Comparison of ENCODE assay signal across 1 cellular context in genomic region chr15:57320543-57321220, GRCh38.
TF ChIP-seq lines count a peak whose summit lies in the region.

No MANE protein-coding gene starts in this region.

TF ChIP-seq in K562, 482 proteins besides CTCF, POLR2A, EP300 and RAD21 (continued from another document and continues in another):
- no peak for TF ChIP-seq YY1 (IDR thresholded peaks at IDR 0.05; ENCODE audit: borderline replicate concordance in 1 of 3, control insufficient read depth in 1 of 3, extremely low read depth in 1 of 3, insufficient read depth in 3 of 3, insufficient read length in 1 of 3, insufficient replicate concordance in 2 of 3, low read depth in 1 of 3, low read length in 2 of 3)
- peak; percentile 77 for TF ChIP-seq FOSL1 (tag; conservative IDR thresholded peaks at IDR 0.05)
- no peak for TF ChIP-seq GTF3C2 (IDR thresholded peaks at IDR 0.05; ENCODE audit: borderline replicate concordance, extremely low read depth, insufficient read length)
- TF ChIP-seq FOXJ2 (tag; IDR thresholded peaks at IDR 0.05) = no peak
- TF ChIP-seq GATAD2B (IDR thresholded peaks at IDR 0.05; ENCODE audit: borderline replicate concordance) = no peak
- no peak for TF ChIP-seq THAP12 (CRISPR knock-in tag; IDR thresholded peaks at IDR 0.05)
- no peak for TF ChIP-seq ZNF764 (CRISPR knock-in tag; IDR thresholded peaks at IDR 0.05; ENCODE audit: low read depth)
- no peak for TF ChIP-seq ZNF253 (CRISPR knock-in tag; conservative IDR thresholded peaks at IDR 0.05)
- TF ChIP-seq ZFP91 (CRISPR knock-in tag; IDR thresholded peaks at IDR 0.05) = no peak
- no peak for TF ChIP-seq ZNF165 (CRISPR knock-in tag; IDR thresholded peaks at IDR 0.05; ENCODE audit: borderline replicate concordance)
- TF ChIP-seq ASH1L (IDR thresholded peaks at IDR 0.05; ENCODE audit: borderline replicate concordance, low read depth, partially characterized antibody) = no peak
- 0 out of 2 replicates have a peak, but pooled peaks have one; percentile 53 for TF ChIP-seq ZNF197 (CRISPR knock-in tag; IDR thresholded peaks at IDR 0.05; ENCODE audit: low read depth)
- TF ChIP-seq HES1 (IDR thresholded peaks at IDR 0.05; ENCODE audit: low read depth) = no peak
- no peak for TF ChIP-seq ZBTB26 (CRISPR knock-in tag; IDR thresholded peaks at IDR 0.05)
- TF ChIP-seq POLR3G (IDR thresholded peaks at IDR 0.05; ENCODE audit: extremely low read depth, insufficient read length, insufficient replicate concordance) = no peak
- TF ChIP-seq SOX6 (IDR thresholded peaks at IDR 0.05) = no peak; the same call in 1 of the 2 replicates
- no peak for TF ChIP-seq NCOA4 (IDR thresholded peaks at IDR 0.05; ENCODE audit: partially characterized antibody)
- TF ChIP-seq SNAPC5 (CRISPR knock-in tag; IDR thresholded peaks at IDR 0.05) = no peak
- TF ChIP-seq YBX1 (IDR thresholded peaks at IDR 0.05) = no peak
- no peak for TF ChIP-seq SNRNP70 (optimal IDR thresholded peaks at IDR 0.05; ENCODE audit: low read depth, low read length)
- TF ChIP-seq TSC22D4 (tag; IDR thresholded peaks at IDR 0.05) = no peak
- TF ChIP-seq SLC30A9 (CRISPR knock-in tag; IDR thresholded peaks at IDR 0.05) = no peak
- TF ChIP-seq CREBBP (IDR thresholded peaks at IDR 0.05; ENCODE audit: low read depth, low read length) = no peak
- no peak for TF ChIP-seq MNT (conservative IDR thresholded peaks at IDR 0.05)
- no peak for TF ChIP-seq ZEB2 (IDR thresholded peaks at IDR 0.05)
- TF ChIP-seq SMAD2 (IDR thresholded peaks at IDR 0.05; ENCODE audit: low read depth, low read length) = no peak
- TF ChIP-seq DEAF1 (CRISPR knock-in tag; IDR thresholded peaks at IDR 0.05) = no peak
- TF ChIP-seq ZNF699 (CRISPR knock-in tag; IDR thresholded peaks at IDR 0.05; ENCODE audit: insufficient replicate concordance) = no peak
- peak; percentile 32; the same call in 1 of the 2 replicates for TF ChIP-seq JUND (IDR thresholded peaks at IDR 0.05; ENCODE audit: borderline replicate concordance, low read depth, low read length)
- peak; percentile 21; the same call in 1 of the 3 replicates for TF ChIP-seq JUND (tag; IDR thresholded peaks at IDR 0.05; ENCODE audit: borderline replicate concordance, low read depth, low read length)
- no peak for TF ChIP-seq ZFP1 (CRISPR knock-in tag; IDR thresholded peaks at IDR 0.05)
- no peak for TF ChIP-seq PHB2 (IDR thresholded peaks at IDR 0.05; ENCODE audit: low read depth)
- TF ChIP-seq REST (CRISPR knock-in tag; IDR thresholded peaks at IDR 0.05; ENCODE audit: low read depth) = no peak
- no peak for TF ChIP-seq ZNF146 (CRISPR knock-in tag; IDR thresholded peaks at IDR 0.05; ENCODE audit: unreplicated experiment)
- no peak for TF ChIP-seq NELFE (IDR thresholded peaks at IDR 0.05; ENCODE audit: insufficient read depth, insufficient read length)
- no peak for TF ChIP-seq ZNF584 (CRISPR knock-in tag; IDR thresholded peaks at IDR 0.05; ENCODE audit: low read depth)
- no peak for TF ChIP-seq ARID2 (IDR thresholded peaks at IDR 0.05)
- TF ChIP-seq MED1 (CRISPR knock-in tag; IDR thresholded peaks at IDR 0.05; ENCODE audit: borderline replicate concordance) = no peak
- TF ChIP-seq RFX5 (IDR thresholded peaks at IDR 0.05; ENCODE audit: low read depth, low read length) = no peak
- no peak for TF ChIP-seq ERF (CRISPR knock-in tag; IDR thresholded peaks at IDR 0.05)
- no peak for TF ChIP-seq TCF3 (CRISPR knock-in tag; IDR thresholded peaks at IDR 0.05)
- 0 out of 2 replicates have a peak, but pooled peaks have one; percentile 16 for TF ChIP-seq CTBP1 (IDR thresholded peaks at IDR 0.05; ENCODE audit: borderline replicate concordance)
- TF ChIP-seq GTF2A2 (tag; IDR thresholded peaks at IDR 0.05) = no peak
- TF ChIP-seq SAP30 (IDR thresholded peaks at IDR 0.05; ENCODE audit: borderline replicate concordance, insufficient read depth, low read depth, low read length, poor library complexity, severe bottlenecking) = no peak
- no peak for TF ChIP-seq ZBTB7A (IDR thresholded peaks at IDR 0.05; ENCODE audit: borderline replicate concordance, control insufficient read depth, low read depth, low read length)
- no peak for TF ChIP-seq HMG20A (CRISPR knock-in tag; conservative IDR thresholded peaks at IDR 0.05)
- 0 out of 2 replicates have a peak, but pooled peaks have one; percentile 14 for TF ChIP-seq PTTG1 (tag; IDR thresholded peaks at IDR 0.05; ENCODE audit: low read depth)
- TF ChIP-seq NONO (IDR thresholded peaks at IDR 0.05; ENCODE audit: low read depth in 2 of 2, low read length in 1 of 2) = no peak
- no peak for TF ChIP-seq TRIM28 (IDR thresholded peaks at IDR 0.05)
- TF ChIP-seq TAL1 (IDR thresholded peaks at IDR 0.05) = no peak
- TF ChIP-seq CBX1 (IDR thresholded peaks at IDR 0.05; ENCODE audit: low read depth) = no peak
- TF ChIP-seq RUNX1 (IDR thresholded peaks at IDR 0.05; ENCODE audit: low read depth) = no peak
- TF ChIP-seq SMAD3 (CRISPR knock-in tag; conservative IDR thresholded peaks at IDR 0.05) = no peak
- no peak for TF ChIP-seq ZNF695 (CRISPR knock-in tag; IDR thresholded peaks at IDR 0.05)
- no peak for TF ChIP-seq ZNF175 (CRISPR knock-in tag; IDR thresholded peaks at IDR 0.05; ENCODE audit: low read depth)
- no peak for TF ChIP-seq KAT2B (IDR thresholded peaks at IDR 0.05; ENCODE audit: low read depth, low read length)
- TF ChIP-seq CREB1 (IDR thresholded peaks at IDR 0.05) = no peak
- TF ChIP-seq CREB1 (CRISPR knock-in tag; IDR thresholded peaks at IDR 0.05) = no peak
- TF ChIP-seq RFX7 (CRISPR knock-in tag; IDR thresholded peaks at IDR 0.05) = no peak
- TF ChIP-seq ZNF212 (CRISPR knock-in tag; IDR thresholded peaks at IDR 0.05) = no peak
- no peak for TF ChIP-seq ELF1 (tag; IDR thresholded peaks at IDR 0.05)
- no peak for TF ChIP-seq TCFL5 (CRISPR knock-in tag; conservative IDR thresholded peaks at IDR 0.05)
- no peak for TF ChIP-seq SRSF7 (optimal IDR thresholded peaks at IDR 0.05; ENCODE audit: low read depth, low read length)
